Comparison of ENCODE assay signal across 2 cellular contexts in genomic region chr3:20716425-20716824, GRCh38.
A peak's percentile ranks its signal among the peaks of the same experiment; 100 is the strongest.
DNase-seq lines count a peak whose midpoint lies in the region; ATAC-seq, FAIRE-seq and TF ChIP-seq lines count a peak whose summit lies in the region.
"Not testable (repeated sequence)": the region's sequence is repeated elsewhere in the genome, so short reads cannot be mapped to it uniquely, and the experiment has no call there.

No MANE protein-coding gene starts in this region.

- not testable (repeated sequence) for H3K27me3 ChIP-seq in K562 (ENCODE audit: control insufficient read depth in 2 of 2, insufficient read depth in 2 of 2, low read length in 2 of 2)

- not testable (repeated sequence) for TF ChIP-seq POLR2A in K562 (conservative IDR thresholded peaks at IDR 0.05)

- not testable (repeated sequence) for ATAC-seq in K562

- TF ChIP-seq EP300 in K562 (IDR thresholded peaks at IDR 0.05; ENCODE audit: low read length) = not testable (repeated sequence)

- not testable (repeated sequence) for H3K4me1 ChIP-seq in HEK293 (ENCODE audit: control insufficient read depth, insufficient read depth, low read length); K562 (replicated peaks in 1 of 2; ENCODE audit: control insufficient read depth in 2 of 2, insufficient read depth in 2 of 2, low read length in 2 of 2)

- in situ Hi-C loops in K562 (cut with MboI) = not testable (repeated sequence)

- not testable (repeated sequence) for H3K4me3 ChIP-seq in HEK293 (ENCODE audit: low read depth, low read length); K562

- H3K9ac ChIP-seq in K562 (ENCODE audit: insufficient read depth in 1 of 2, low read depth in 2 of 2, low read length in 2 of 2) = not testable (repeated sequence)

- H4K20me1 ChIP-seq in K562 (replicated peaks; ENCODE audit: control insufficient read depth, insufficient read depth, low read length) = not testable (repeated sequence)

- H2AFZ ChIP-seq in K562 (ENCODE audit: low read depth, low read length) = not testable (repeated sequence)

- H3K79me2 ChIP-seq in K562 (ENCODE audit: control insufficient read depth, insufficient read depth, low read length) = not testable (repeated sequence)

- H3K27ac ChIP-seq in HEK293 (ENCODE audit: extremely low read depth, low read depth, low read length); K562 (ENCODE audit: extremely low read depth, low read depth, low read length): not testable (repeated sequence)

- DNase-seq in K562 (ENCODE audit: extremely low read depth in 1 of 4, low spot score in 3 of 4) = not testable (repeated sequence)

- not testable (repeated sequence) for H3K9me1 ChIP-seq in K562 (ENCODE audit: control insufficient read depth, insufficient read depth, low read length)

- TF ChIP-seq CTCF in HEK293 (tag by site-specific recombination; IDR thresholded peaks at IDR 0.05); K562 (IDR thresholded peaks at IDR 0.05 in 2 of 3, conservative IDR thresholded peaks at IDR 0.05 in 1 of 3; ENCODE audit: insufficient read depth in 2 of 3, low read depth in 1 of 3, low read length in 3 of 3): not testable (repeated sequence)

- POLR2A ChIA-PET in HEK293 (lab: Yijun Ruan, JAX); K562 (lab: Yijun Ruan, JAX): not testable (repeated sequence)

- intact Hi-C loops in K562 (cut with micrococcal nuclease) = not testable (repeated sequence)

- CTCF ChIA-PET in HEK293 (lab: Yijun Ruan, JAX); K562 (lab: Yijun Ruan, JAX; ENCODE audit: low intra/inter-chr PET ratio): not testable (repeated sequence)

- not testable (repeated sequence) for H3K9me3 ChIP-seq in HEK293 (ENCODE audit: control insufficient read depth, insufficient read depth, low read depth, low read length); K562 (replicated peaks; ENCODE audit: control insufficient read depth, insufficient read depth, low read depth, low read length)

- not testable (repeated sequence) for FAIRE-seq in K562 (lab: Jason Lieb, UNC)

- BruUV-seq in K562 (replicated peaks; lab: Mats Ljungman, UMichigan) = not testable (repeated sequence)

- H3K4me2 ChIP-seq in K562 (ENCODE audit: insufficient read depth, low read length) = not testable (repeated sequence)

- TF ChIP-seq RAD21 in K562 (CRISPR knock-in tag; conservative IDR thresholded peaks at IDR 0.05 in 1 of 2, IDR thresholded peaks at IDR 0.05 in 1 of 2) = not testable (repeated sequence)

- WGBS in K562 (ENCODE audit: insufficient coverage, low coverage, missing lambda C conversion rate) = 4% methylated on average over 2 of the region's 2 CpGs

- H3K36me3 ChIP-seq in HEK293 (ENCODE audit: control insufficient read depth in 2 of 2, insufficient read depth in 1 of 2, low read length in 2 of 2); K562 (ENCODE audit: control insufficient read depth, insufficient read depth, low read length): not testable (repeated sequence)

TF ChIP-seq in HEK293, 187 proteins besides CTCF, POLR2A, EP300 and RAD21:
- TF ChIP-seq ZNF146 (tag by site-specific recombination; IDR thresholded peaks at IDR 0.05) = peak; percentile 77

TF ChIP-seq in K562, 482 proteins besides CTCF, POLR2A, EP300 and RAD21:
- TF ChIP-seq RBM25 (IDR thresholded peaks at IDR 0.05; ENCODE audit: low read depth, low read length, severe bottlenecking) = peak; percentile 26
- TF ChIP-seq ZNF146 (CRISPR knock-in tag; IDR thresholded peaks at IDR 0.05; ENCODE audit: unreplicated experiment) = peak; percentile 52
